25 cellular contexts compared by ENCODE assay signal in the genomic region with DNA sequence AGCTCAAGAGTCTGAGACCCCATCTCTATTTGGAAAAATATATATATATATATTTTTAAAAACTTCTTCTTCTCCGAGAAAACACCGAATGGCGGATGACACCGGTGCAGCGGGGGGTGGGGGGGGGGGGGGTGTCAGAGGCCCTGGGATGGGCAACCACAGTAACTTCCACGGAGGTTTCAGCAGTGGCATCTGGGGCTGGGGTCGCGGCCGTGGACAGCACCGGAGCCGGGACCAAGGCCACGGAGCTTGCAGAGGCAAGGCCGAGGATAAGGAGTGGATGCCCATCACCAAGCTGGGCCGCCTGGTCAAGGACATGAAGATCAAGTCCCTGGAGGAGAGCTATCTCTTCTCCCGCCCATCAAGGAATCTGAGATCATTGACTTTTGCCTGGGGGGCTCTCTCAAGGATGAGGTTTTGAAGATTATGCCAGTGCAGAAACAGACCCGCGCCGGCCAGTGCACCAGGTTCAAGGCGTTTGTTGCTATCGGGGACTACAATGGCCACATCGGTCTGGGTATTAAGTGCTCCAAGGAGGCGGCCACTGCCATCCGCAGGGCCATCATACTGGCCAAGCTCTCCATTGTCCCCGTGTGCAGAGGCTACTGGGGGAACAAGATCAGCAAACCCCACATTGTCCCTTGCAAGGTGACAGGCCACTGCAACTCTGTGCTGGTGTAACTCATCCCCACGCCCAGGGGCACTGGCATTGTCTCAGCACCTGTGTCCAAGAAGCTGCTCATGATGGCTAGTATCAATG.
"Had no signal": no experiment of that assay in that cellular context is flagged by ENCODE, and none has a peak within 500 bp of the region (broad histone marks: within the 10 kb centered on the region; RNA-seq: fewer than 3 reads in every experiment).

No MANE protein-coding gene starts in this region.

- H3K27me3 Mint-ChIP-seq: dendritic cell treated with granulocyte-macrophage colony-stimulating factor and Interleukin-4, amounts not matched to agents 40 ng/mL and 50 ng/mL, for 4 days; effector memory CD8-positive, alpha-beta T cell had no signal

- DNase-seq: colonic mucosa; cortex of kidney; dermis blood vessel endothelial cell; effector CD4-positive, alpha-beta T cell; effector CD8-positive, alpha-beta T cell; effector memory CD4-positive, alpha-beta T cell; effector memory CD8-positive, alpha-beta T cell; endodermal cell; erythroblast; esophagus squamous epithelium; foreskin fibroblast; foreskin keratinocyte; foreskin melanocyte; gastrocnemius medialis; glutamatergic neuron; head of caudate nucleus; heart right ventricle had no signal

- H3K27ac Mint-ChIP-seq: dendritic cell treated with granulocyte-macrophage colony-stimulating factor and Interleukin-4, amounts not matched to agents 40 ng/mL and 50 ng/mL, for 4 days; effector memory CD8-positive, alpha-beta T cell; endodermal cell had no signal

- H3K9me3 Mint-ChIP-seq: dendritic cell treated with granulocyte-macrophage colony-stimulating factor and Interleukin-4, amounts not matched to agents 40 ng/mL and 50 ng/mL, for 4 days; effector memory CD8-positive, alpha-beta T cell; endodermal cell had no signal

- ATAC-seq: effector memory CD8-positive, alpha-beta T cell; esophagus mucosa; foreskin keratinocyte; gastrocnemius medialis; gastroesophageal sphincter; heart left ventricle; heart right ventricle had no signal

- FAIRE-seq: colon, endometrium, endothelial cell of umbilical vein, frontal cortex had no signal

- H3K4me1 Mint-ChIP-seq: endodermal cell had no signal

- H3K4me3 Mint-ChIP-seq: dendritic cell treated with granulocyte-macrophage colony-stimulating factor and Interleukin-4, amounts not matched to agents 40 ng/mL and 50 ng/mL, for 4 days; effector memory CD8-positive, alpha-beta T cell; endodermal cell had no signal
